In the genomic region with DNA sequence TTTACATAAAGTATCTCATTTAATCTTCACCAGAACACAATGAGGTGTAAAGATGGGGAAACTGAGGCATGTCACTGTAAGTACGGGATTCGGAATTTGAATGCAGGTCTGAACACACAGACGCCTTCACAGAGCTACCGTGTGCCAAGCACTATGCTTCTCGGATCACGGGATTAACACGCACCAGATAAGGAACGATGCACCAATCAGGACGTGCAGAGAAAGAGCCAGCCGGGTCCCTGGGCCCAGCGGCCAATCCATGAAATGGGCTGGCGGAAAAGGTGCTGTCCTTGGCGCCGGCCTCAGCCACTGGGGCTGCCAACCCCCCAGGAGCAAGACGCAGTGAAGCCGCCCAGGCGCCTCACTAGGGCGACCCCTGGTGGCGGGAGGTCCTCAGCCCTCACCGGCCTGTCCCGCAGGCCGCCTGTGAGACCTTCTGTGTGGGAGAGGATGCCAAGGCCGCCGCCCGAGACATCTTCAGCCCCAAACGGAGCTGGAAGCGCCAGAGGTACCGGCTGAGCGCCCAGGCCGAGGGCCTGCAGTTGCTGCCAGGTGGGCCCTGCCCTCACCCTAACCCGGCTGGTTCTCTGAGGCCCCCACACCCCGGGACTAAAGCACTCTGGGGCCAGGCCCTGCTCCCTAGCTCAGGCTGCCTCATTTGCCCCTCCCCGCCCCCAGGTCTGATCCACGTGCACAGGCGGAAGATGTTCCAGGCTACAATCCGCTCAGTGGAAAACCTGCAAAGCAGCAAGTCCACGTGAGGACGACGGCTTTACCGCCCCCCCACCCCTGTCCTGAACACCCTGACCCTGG, we compare ENCODE assay signal across 1 cellular context.
TF ChIP-seq lines count a peak whose summit lies in the region.

No MANE protein-coding gene starts in this region.

TF ChIP-seq in HepG2, 621 proteins besides CTCF, POLR2A, EP300 and RAD21 (continued from another document and continues in another):
- TF ChIP-seq, protein P1, sequence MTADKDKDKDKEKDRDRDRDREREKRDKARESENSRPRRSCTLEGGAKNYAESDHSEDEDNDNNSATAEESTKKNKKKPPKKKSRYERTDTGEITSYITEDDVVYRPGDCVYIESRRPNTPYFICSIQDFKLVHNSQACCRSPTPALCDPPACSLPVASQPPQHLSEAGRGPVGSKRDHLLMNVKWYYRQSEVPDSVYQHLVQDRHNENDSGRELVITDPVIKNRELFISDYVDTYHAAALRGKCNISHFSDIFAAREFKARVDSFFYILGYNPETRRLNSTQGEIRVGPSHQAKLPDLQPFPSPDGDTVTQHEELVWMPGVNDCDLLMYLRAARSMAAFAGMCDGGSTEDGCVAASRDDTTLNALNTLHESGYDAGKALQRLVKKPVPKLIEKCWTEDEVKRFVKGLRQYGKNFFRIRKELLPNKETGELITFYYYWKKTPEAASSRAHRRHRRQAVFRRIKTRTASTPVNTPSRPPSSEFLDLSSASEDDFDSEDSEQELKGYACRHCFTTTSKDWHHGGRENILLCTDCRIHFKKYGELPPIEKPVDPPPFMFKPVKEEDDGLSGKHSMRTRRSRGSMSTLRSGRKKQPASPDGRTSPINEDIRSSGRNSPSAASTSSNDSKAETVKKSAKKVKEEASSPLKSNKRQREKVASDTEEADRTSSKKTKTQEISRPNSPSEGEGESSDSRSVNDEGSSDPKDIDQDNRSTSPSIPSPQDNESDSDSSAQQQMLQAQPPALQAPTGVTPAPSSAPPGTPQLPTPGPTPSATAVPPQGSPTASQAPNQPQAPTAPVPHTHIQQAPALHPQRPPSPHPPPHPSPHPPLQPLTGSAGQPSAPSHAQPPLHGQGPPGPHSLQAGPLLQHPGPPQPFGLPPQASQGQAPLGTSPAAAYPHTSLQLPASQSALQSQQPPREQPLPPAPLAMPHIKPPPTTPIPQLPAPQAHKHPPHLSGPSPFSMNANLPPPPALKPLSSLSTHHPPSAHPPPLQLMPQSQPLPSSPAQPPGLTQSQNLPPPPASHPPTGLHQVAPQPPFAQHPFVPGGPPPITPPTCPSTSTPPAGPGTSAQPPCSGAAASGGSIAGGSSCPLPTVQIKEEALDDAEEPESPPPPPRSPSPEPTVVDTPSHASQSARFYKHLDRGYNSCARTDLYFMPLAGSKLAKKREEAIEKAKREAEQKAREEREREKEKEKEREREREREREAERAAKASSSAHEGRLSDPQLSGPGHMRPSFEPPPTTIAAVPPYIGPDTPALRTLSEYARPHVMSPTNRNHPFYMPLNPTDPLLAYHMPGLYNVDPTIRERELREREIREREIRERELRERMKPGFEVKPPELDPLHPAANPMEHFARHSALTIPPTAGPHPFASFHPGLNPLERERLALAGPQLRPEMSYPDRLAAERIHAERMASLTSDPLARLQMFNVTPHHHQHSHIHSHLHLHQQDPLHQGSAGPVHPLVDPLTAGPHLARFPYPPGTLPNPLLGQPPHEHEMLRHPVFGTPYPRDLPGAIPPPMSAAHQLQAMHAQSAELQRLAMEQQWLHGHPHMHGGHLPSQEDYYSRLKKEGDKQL (CRISPR knock-in tag; IDR thresholded peaks at IDR 0.05; ENCODE audit: low read depth) = no peak
- TF ChIP-seq, protein P2, sequence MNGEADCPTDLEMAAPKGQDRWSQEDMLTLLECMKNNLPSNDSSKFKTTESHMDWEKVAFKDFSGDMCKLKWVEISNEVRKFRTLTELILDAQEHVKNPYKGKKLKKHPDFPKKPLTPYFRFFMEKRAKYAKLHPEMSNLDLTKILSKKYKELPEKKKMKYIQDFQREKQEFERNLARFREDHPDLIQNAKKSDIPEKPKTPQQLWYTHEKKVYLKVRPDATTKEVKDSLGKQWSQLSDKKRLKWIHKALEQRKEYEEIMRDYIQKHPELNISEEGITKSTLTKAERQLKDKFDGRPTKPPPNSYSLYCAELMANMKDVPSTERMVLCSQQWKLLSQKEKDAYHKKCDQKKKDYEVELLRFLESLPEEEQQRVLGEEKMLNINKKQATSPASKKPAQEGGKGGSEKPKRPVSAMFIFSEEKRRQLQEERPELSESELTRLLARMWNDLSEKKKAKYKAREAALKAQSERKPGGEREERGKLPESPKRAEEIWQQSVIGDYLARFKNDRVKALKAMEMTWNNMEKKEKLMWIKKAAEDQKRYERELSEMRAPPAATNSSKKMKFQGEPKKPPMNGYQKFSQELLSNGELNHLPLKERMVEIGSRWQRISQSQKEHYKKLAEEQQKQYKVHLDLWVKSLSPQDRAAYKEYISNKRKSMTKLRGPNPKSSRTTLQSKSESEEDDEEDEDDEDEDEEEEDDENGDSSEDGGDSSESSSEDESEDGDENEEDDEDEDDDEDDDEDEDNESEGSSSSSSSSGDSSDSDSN (CRISPR knock-in tag; IDR thresholded peaks at IDR 0.05) = peak; percentile 52; the same call in 1 of the 2 replicates
- no peak for TF ChIP-seq ISX (CRISPR knock-in tag; conservative IDR thresholded peaks at IDR 0.05)
- TF ChIP-seq MIER3 (CRISPR knock-in tag; IDR thresholded peaks at IDR 0.05; ENCODE audit: borderline replicate concordance) = no peak; the same call in 1 of the 2 replicates
- TF ChIP-seq NKX3-1 (CRISPR knock-in tag; IDR thresholded peaks at IDR 0.05) = no peak
- TF ChIP-seq HMG20B (CRISPR knock-in tag; conservative IDR thresholded peaks at IDR 0.05) = 0 out of 2 replicates have a peak, but pooled peaks have one; percentile 54
- TF ChIP-seq SRSF4 (IDR thresholded peaks at IDR 0.05; ENCODE audit: low read depth, low read length, poor library complexity, severe bottlenecking) = no peak
- TF ChIP-seq EED (CRISPR knock-in tag; IDR thresholded peaks at IDR 0.05) = no peak
- TF ChIP-seq, protein P3, sequence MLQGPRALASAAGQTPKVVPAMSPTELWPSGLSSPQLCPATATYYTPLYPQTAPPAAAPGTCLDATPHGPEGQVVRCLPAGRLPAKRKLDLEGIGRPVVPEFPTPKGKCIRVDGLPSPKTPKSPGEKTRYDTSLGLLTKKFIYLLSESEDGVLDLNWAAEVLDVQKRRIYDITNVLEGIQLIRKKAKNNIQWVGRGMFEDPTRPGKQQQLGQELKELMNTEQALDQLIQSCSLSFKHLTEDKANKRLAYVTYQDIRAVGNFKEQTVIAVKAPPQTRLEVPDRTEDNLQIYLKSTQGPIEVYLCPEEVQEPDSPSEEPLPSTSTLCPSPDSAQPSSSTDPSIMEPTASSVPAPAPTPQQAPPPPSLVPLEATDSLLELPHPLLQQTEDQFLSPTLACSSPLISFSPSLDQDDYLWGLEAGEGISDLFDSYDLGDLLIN (CRISPR knock-in tag; IDR thresholded peaks at IDR 0.05; ENCODE audit: borderline replicate concordance) = no peak
- TF ChIP-seq MAF1 (CRISPR knock-in tag; IDR thresholded peaks at IDR 0.05; ENCODE audit: borderline replicate concordance) = no peak
- TF ChIP-seq, protein P4, sequence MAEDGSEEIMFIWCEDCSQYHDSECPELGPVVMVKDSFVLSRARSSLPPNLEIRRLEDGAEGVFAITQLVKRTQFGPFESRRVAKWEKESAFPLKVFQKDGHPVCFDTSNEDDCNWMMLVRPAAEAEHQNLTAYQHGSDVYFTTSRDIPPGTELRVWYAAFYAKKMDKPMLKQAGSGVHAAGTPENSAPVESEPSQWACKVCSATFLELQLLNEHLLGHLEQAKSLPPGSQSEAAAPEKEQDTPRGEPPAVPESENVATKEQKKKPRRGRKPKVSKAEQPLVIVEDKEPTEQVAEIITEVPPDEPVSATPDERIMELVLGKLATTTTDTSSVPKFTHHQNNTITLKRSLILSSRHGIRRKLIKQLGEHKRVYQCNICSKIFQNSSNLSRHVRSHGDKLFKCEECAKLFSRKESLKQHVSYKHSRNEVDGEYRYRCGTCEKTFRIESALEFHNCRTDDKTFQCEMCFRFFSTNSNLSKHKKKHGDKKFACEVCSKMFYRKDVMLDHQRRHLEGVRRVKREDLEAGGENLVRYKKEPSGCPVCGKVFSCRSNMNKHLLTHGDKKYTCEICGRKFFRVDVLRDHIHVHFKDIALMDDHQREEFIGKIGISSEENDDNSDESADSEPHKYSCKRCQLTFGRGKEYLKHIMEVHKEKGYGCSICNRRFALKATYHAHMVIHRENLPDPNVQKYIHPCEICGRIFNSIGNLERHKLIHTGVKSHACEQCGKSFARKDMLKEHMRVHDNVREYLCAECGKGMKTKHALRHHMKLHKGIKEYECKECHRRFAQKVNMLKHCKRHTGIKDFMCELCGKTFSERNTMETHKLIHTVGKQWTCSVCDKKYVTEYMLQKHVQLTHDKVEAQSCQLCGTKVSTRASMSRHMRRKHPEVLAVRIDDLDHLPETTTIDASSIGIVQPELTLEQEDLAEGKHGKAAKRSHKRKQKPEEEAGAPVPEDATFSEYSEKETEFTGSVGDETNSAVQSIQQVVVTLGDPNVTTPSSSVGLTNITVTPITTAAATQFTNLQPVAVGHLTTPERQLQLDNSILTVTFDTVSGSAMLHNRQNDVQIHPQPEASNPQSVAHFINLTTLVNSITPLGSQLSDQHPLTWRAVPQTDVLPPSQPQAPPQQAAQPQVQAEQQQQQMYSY (CRISPR knock-in tag; IDR thresholded peaks at IDR 0.05) = no peak; the same call in 1 of the 2 replicates
- TF ChIP-seq ZBTB1 (CRISPR knock-in tag; IDR thresholded peaks at IDR 0.05; ENCODE audit: borderline replicate concordance) = no peak
- peak; percentile 97 for TF ChIP-seq ZNF205 (CRISPR knock-in tag; IDR thresholded peaks at IDR 0.05)
- TF ChIP-seq, protein P5, sequence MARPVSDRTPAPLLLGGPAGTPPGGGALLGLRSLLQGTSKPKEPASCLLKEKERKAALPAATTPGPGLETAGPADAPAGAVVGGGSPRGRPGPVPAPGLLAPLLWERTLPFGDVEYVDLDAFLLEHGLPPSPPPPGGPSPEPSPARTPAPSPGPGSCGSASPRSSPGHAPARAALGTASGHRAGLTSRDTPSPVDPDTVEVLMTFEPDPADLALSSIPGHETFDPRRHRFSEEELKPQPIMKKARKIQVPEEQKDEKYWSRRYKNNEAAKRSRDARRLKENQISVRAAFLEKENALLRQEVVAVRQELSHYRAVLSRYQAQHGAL (CRISPR knock-in tag; IDR thresholded peaks at IDR 0.05; ENCODE audit: not compliant biosample characterization) = no peak
- peak; percentile 61; the same call in 1 of the 2 replicates for TF ChIP-seq PHF20 (CRISPR knock-in tag; IDR thresholded peaks at IDR 0.05)
- no peak for TF ChIP-seq RFX1 (IDR thresholded peaks at IDR 0.05)
- TF ChIP-seq KDM1A (CRISPR knock-in tag; IDR thresholded peaks at IDR 0.05) = 0 out of 2 replicates have a peak, but pooled peaks have one; percentile 38
- TF ChIP-seq, protein P6, sequence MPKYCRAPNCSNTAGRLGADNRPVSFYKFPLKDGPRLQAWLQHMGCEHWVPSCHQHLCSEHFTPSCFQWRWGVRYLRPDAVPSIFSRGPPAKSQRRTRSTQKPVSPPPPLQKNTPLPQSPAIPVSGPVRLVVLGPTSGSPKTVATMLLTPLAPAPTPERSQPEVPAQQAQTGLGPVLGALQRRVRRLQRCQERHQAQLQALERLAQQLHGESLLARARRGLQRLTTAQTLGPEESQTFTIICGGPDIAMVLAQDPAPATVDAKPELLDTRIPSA (CRISPR knock-in tag; IDR thresholded peaks at IDR 0.05; ENCODE audit: borderline replicate concordance) = peak; percentile 19; the same call in 1 of the 2 replicates
- no peak for TF ChIP-seq HES4 (CRISPR knock-in tag; IDR thresholded peaks at IDR 0.05; ENCODE audit: borderline replicate concordance)
- TF ChIP-seq, protein P7, sequence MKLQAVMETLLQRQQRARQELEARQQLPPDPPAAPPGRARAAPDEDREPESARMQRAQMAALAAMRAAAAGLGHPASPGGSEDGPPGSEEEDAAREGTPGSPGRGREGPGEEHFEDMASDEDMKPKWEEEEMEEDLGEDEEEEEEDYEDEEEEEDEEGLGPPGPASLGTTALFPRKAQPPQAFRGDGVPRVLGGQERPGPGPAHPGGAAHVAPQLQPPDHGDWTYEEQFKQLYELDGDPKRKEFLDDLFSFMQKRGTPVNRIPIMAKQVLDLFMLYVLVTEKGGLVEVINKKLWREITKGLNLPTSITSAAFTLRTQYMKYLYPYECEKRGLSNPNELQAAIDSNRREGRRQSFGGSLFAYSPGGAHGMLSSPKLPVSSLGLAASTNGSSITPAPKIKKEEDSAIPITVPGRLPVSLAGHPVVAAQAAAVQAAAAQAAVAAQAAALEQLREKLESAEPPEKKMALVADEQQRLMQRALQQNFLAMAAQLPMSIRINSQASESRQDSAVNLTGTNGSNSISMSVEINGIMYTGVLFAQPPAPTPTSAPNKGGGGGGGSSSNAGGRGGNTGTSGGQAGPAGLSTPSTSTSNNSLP (IDR thresholded peaks at IDR 0.05; ENCODE audit: low read depth, low read length) = no peak
- TF ChIP-seq, protein P8, sequence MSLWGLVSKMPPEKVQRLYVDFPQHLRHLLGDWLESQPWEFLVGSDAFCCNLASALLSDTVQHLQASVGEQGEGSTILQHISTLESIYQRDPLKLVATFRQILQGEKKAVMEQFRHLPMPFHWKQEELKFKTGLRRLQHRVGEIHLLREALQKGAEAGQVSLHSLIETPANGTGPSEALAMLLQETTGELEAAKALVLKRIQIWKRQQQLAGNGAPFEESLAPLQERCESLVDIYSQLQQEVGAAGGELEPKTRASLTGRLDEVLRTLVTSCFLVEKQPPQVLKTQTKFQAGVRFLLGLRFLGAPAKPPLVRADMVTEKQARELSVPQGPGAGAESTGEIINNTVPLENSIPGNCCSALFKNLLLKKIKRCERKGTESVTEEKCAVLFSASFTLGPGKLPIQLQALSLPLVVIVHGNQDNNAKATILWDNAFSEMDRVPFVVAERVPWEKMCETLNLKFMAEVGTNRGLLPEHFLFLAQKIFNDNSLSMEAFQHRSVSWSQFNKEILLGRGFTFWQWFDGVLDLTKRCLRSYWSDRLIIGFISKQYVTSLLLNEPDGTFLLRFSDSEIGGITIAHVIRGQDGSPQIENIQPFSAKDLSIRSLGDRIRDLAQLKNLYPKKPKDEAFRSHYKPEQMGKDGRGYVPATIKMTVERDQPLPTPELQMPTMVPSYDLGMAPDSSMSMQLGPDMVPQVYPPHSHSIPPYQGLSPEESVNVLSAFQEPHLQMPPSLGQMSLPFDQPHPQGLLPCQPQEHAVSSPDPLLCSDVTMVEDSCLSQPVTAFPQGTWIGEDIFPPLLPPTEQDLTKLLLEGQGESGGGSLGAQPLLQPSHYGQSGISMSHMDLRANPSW (CRISPR knock-in tag; IDR thresholded peaks at IDR 0.05; ENCODE audit: borderline replicate concordance) = no peak; the same call in 1 of the 2 replicates
- TF ChIP-seq, protein P9, sequence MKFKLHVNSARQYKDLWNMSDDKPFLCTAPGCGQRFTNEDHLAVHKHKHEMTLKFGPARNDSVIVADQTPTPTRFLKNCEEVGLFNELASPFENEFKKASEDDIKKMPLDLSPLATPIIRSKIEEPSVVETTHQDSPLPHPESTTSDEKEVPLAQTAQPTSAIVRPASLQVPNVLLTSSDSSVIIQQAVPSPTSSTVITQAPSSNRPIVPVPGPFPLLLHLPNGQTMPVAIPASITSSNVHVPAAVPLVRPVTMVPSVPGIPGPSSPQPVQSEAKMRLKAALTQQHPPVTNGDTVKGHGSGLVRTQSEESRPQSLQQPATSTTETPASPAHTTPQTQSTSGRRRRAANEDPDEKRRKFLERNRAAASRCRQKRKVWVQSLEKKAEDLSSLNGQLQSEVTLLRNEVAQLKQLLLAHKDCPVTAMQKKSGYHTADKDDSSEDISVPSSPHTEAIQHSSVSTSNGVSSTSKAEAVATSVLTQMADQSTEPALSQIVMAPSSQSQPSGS (CRISPR knock-in tag; IDR thresholded peaks at IDR 0.05) = peak; percentile 68
- TF ChIP-seq ZNF160 (CRISPR knock-in tag; IDR thresholded peaks at IDR 0.05) = no peak
- no peak for TF ChIP-seq JUND (CRISPR knock-in tag; IDR thresholded peaks at IDR 0.05)
- no peak for TF ChIP-seq RBM22 (optimal IDR thresholded peaks at IDR 0.05; ENCODE audit: low read length)
- no peak for TF ChIP-seq FOXP1 (IDR thresholded peaks at IDR 0.05)
- TF ChIP-seq FOXP1 (CRISPR knock-in tag; IDR thresholded peaks at IDR 0.05) = no peak
- no peak for TF ChIP-seq LCORL (IDR thresholded peaks at IDR 0.05)
- TF ChIP-seq LCORL (CRISPR knock-in tag; IDR thresholded peaks at IDR 0.05) = no peak; the same call in 1 of the 2 replicates
